In genomic region chr1:1039145-1039910, GRCh38 we compare ENCODE assay signal across 12 cellular contexts. TPM values are rescaled to one million over a fixed set of nuclear protein-coding genes. Genes with fewer than 3 reads are reported as not detected.
DNase-seq lines count a peak whose midpoint lies in the region; ATAC-seq and TF ChIP-seq lines count a peak whose summit lies in the region.
"Had no signal": no experiment of that assay in that cellular context is flagged by ENCODE, and none has a peak within 500 bp of the region (broad histone marks: within the 10 kb centered on the region; RNA-seq: fewer than 3 reads in every experiment).

No MANE protein-coding gene starts in this region.

- no peak overlapping the region for H3K27ac Mint-ChIP-seq in activated naive CD4-positive, alpha-beta T cell treated with anti-CD3 and anti-CD28 coated beads, Interleukin-2, amount 10 ng/mL, durations not matched to agents 7 days and 5 days
- H3K27ac Mint-ChIP-seq in effector memory CD8-positive, alpha-beta T cell = peak overlapping the region in 1 of 2 donors; percentile 82

- H3K4me3 ChIP-seq in upper lobe of right lung = peak overlapping the region; percentile 52

- H3K4me1 ChIP-seq in upper lobe of right lung = peaks cover 17% of the 10 kb centered on the region

- no peaks in the 10 kb centered on the region for H3K9me3 ChIP-seq in upper lobe of right lung
- H3K9me3 ChIP-seq: colonic mucosa had no signal

- H3K9me3 Mint-ChIP-seq in activated naive CD4-positive, alpha-beta T cell treated with anti-CD3 and anti-CD28 coated beads, Interleukin-2, amount 10 ng/mL, durations not matched to agents 7 days and 5 days = no peaks in the 10 kb centered on the region
- peaks cover 0 to 3% of the 10 kb centered on the region in 2 donors for H3K9me3 Mint-ChIP-seq in effector memory CD8-positive, alpha-beta T cell

- no peak for DNase-seq in activated naive CD4-positive, alpha-beta T cell treated with anti-CD3 and anti-CD28 coated beads, Interleukin-2, amount 10 ng/mL, durations not matched to agents 7 days and 5 days
- no peak for DNase-seq in activated naive CD4-positive, alpha-beta T cell treated with Interleukin-2 at 50 U/mL for 16 hours
- DNase-seq in RWPE1 (ENCODE audit: low spot score) = no peak
- no peak for DNase-seq in effector memory CD8-positive, alpha-beta T cell
- DNase-seq in upper lobe of right lung = no peak
- DNase-seq in stimulated activated CD4-positive, alpha-beta T cell treated with anti-CD3 and anti-CD28 coated beads, Interleukin-2, amount 100 ng/mL, for 48 hours = no peak
- no peak for DNase-seq in NCI-H526 treated with DMSO at 0.1 percent for 48 hours (lab: John Stamatoyannopoulos, UW)
- DNase-seq: colonic mucosa, mesendoderm, NCI-H69 had no signal

- peaks cover 60% of the 10 kb centered on the region for H3K27me3 Mint-ChIP-seq in activated naive CD4-positive, alpha-beta T cell treated with anti-CD3 and anti-CD28 coated beads, Interleukin-2, amount 10 ng/mL, durations not matched to agents 7 days and 5 days
- H3K27me3 Mint-ChIP-seq in effector memory CD8-positive, alpha-beta T cell = peaks cover 19 to 52% of the 10 kb centered on the region in 2 donors

- ATAC-seq in effector memory CD8-positive, alpha-beta T cell (replicated peaks) = no peak
- ATAC-seq in upper lobe of right lung = no peak
- no peak for ATAC-seq in GM18873 (IDR thresholded peaks at IDR 0.05; ENCODE audit: low FRiP score, unreplicated experiment)

- CTCF ChIA-PET in activated naive CD4-positive, alpha-beta T cell treated with anti-CD3 and anti-CD28 coated beads, Interleukin-2, amount 10 ng/mL, durations not matched to agents 7 days and 5 days (lab: Charles Lee) = interaction anchor here (0.5 to 5.5 kb wide), 8 partner anchors 18 to 462 kb away, joined by 3 to 30 read pairs (median 4); no protein-coding TSS in a partner anchor
- CTCF ChIA-PET in RWPE1 (lab: Yijun Ruan, JAX) = interaction anchor here (0.7 to 2.1 kb wide), 7 partner anchors 14 to 47 kb away, joined by 3 to 8 read pairs (median 6); no protein-coding TSS in a partner anchor

- H3K36me3 ChIP-seq in upper lobe of right lung = no peaks in the 10 kb centered on the region
- H3K36me3 ChIP-seq: colonic mucosa had no signal

- no peaks in the 10 kb centered on the region for H3K36me3 Mint-ChIP-seq in activated naive CD4-positive, alpha-beta T cell treated with anti-CD3 and anti-CD28 coated beads, Interleukin-2, amount 10 ng/mL, durations not matched to agents 7 days and 5 days
- H3K36me3 Mint-ChIP-seq in effector memory CD8-positive, alpha-beta T cell (ENCODE audit: insufficient read depth) = peaks cover 7% of the 10 kb centered on the region

- H3K27ac ChIP-seq in RWPE1 = peak overlapping the region; percentile 81
- H3K27ac ChIP-seq in upper lobe of right lung = no peak overlapping the region
- H3K27ac ChIP-seq: colonic mucosa had no signal

- TF ChIP-seq CTCF in RWPE1 (conservative IDR thresholded peaks at IDR 0.05; ENCODE audit: low read depth) (no peak), upper lobe of right lung (IDR thresholded peaks at IDR 0.05) (no peak)

- H3K27me3 ChIP-seq in upper lobe of right lung = no peaks in the 10 kb centered on the region

- intact Hi-C loops in upper lobe of right lung (cut with DNase I) = no loop called here

- POLR2A ChIA-PET in RWPE1 (lab: Yijun Ruan, JAX; ENCODE audit: low non-redundant PET) = no interaction called here

- peak overlapping the region; percentile 46 for H3K4me3 Mint-ChIP-seq in activated naive CD4-positive, alpha-beta T cell treated with anti-CD3 and anti-CD28 coated beads, Interleukin-2, amount 10 ng/mL, durations not matched to agents 7 days and 5 days
- peak overlapping the region; percentile 74 to 75 for H3K4me3 Mint-ChIP-seq in effector memory CD8-positive, alpha-beta T cell

- peaks cover 18% of the 10 kb centered on the region for H3K4me1 Mint-ChIP-seq in activated naive CD4-positive, alpha-beta T cell treated with anti-CD3 and anti-CD28 coated beads, Interleukin-2, amount 10 ng/mL, durations not matched to agents 7 days and 5 days
- H3K4me1 Mint-ChIP-seq in effector memory CD8-positive, alpha-beta T cell (ENCODE audit: low read depth in 2 of 2) = peaks cover 17% of the 10 kb centered on the region in 2 donors

RNA-seq across cellular contexts. Expression of gene AGRN, which starts 19.4 kb away (rescaled TPM):
- total RNA-seq in upper lobe of right lung = 135 TPM

RNA-seq across cellular contexts. Expression of gene ISG15, which starts 26.0 kb away (rescaled TPM):
- 93.6 TPM for total RNA-seq in upper lobe of right lung

RNA-seq across cellular contexts. Expression of gene RNF223, which starts 34.8 kb away (rescaled TPM):
- total RNA-seq in upper lobe of right lung = 0.55 TPM
- total RNA-seq: glomerular endothelial cell had no signal

RNA-seq across cellular contexts. Expression of gene HES4, which starts 39.4 kb away (rescaled TPM):
- 26.8 TPM for total RNA-seq in upper lobe of right lung

RNA-seq across cellular contexts. Expression of gene PERM1, which starts 57.4 kb away (rescaled TPM):
- total RNA-seq in upper lobe of right lung = 0.35 TPM
- total RNA-seq: colonic mucosa, glomerular endothelial cell had no signal
